ENCODE assay signal across 8 cellular contexts in the genomic region with DNA sequence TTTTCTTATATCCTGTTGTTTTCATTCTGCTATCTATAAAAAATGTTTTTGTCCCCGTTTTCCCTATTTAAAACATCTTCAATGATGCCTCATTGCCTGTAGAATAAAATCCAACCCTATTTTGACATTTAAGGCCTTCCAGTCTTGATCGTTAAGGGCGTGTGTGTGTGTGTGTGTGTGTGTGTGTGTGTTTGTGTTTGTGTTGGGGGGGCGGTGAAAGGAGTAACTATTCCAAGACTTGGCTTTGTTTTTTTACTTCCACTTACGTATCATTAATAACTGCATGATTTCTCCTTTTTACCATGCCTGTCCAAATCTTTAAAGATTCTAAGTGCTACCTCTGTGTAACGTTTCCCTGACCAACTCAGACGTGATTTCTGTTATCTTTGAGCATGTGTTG. TPM values are rescaled to one million over a fixed set of nuclear protein-coding genes. Genes with fewer than 3 reads are reported as not detected.
DNase-seq lines count a peak whose midpoint lies in the region; ATAC-seq lines count a peak whose summit lies in the region.

No MANE protein-coding gene starts in this region.

- peaks cover 41% of the 10 kb centered on the region for H3K36me3 Mint-ChIP-seq in dendritic cell treated with granulocyte-macrophage colony-stimulating factor and Interleukin-4, amounts not matched to agents 40 ng/mL and 50 ng/mL, for 4 days (ENCODE audit: low read depth)
- peaks cover 13% of the 10 kb centered on the region for H3K36me3 Mint-ChIP-seq in natural killer cell treated with Interleukin-12 subunit alpha and Interleukin-12 subunit beta and Interleukin-15 and Interleukin-18, amount 100 ng/mL, for 72 hours

- no peaks in the 10 kb centered on the region for H3K9me3 Mint-ChIP-seq in dendritic cell treated with granulocyte-macrophage colony-stimulating factor and Interleukin-4, amounts not matched to agents 40 ng/mL and 50 ng/mL, for 4 days
- no peaks in the 10 kb centered on the region for H3K9me3 Mint-ChIP-seq in natural killer cell treated with Interleukin-12 subunit alpha and Interleukin-12 subunit beta and Interleukin-15 and Interleukin-18, amount 100 ng/mL, for 72 hours

- peak overlapping the region; percentile 98 for H3K4me3 Mint-ChIP-seq in dendritic cell treated with granulocyte-macrophage colony-stimulating factor and Interleukin-4, amounts not matched to agents 40 ng/mL and 50 ng/mL, for 4 days
- H3K4me3 Mint-ChIP-seq in natural killer cell treated with Interleukin-12 subunit alpha and Interleukin-12 subunit beta and Interleukin-15 and Interleukin-18, amount 100 ng/mL, for 72 hours = peak overlapping the region; percentile 95

- intact Hi-C loops in dendritic cell treated with granulocyte-macrophage colony-stimulating factor and Interleukin-4, amounts not matched to agents 40 ng/mL and 50 ng/mL, for 4 days (cut with micrococcal nuclease) = loop anchor here (5.0 kb wide), 1 partner anchor 275 kb away; a partner anchor contains a TSS

- H3K4me1 Mint-ChIP-seq in dendritic cell treated with granulocyte-macrophage colony-stimulating factor and Interleukin-4, amounts not matched to agents 40 ng/mL and 50 ng/mL, for 4 days (ENCODE audit: low read depth) = peaks cover 36% of the 10 kb centered on the region
- peaks cover 40 to 47% of the 10 kb centered on the region in 2 donors for H3K4me1 Mint-ChIP-seq in natural killer cell treated with Interleukin-12 subunit alpha and Interleukin-12 subunit beta and Interleukin-15 and Interleukin-18, amount 100 ng/mL, for 72 hours (ENCODE audit: low read depth in 2 of 2)

- H3K27me3 Mint-ChIP-seq in dendritic cell treated with granulocyte-macrophage colony-stimulating factor and Interleukin-4, amounts not matched to agents 40 ng/mL and 50 ng/mL, for 4 days = no peaks in the 10 kb centered on the region
- no peaks in the 10 kb centered on the region for H3K27me3 Mint-ChIP-seq in natural killer cell treated with Interleukin-12 subunit alpha and Interleukin-12 subunit beta and Interleukin-15 and Interleukin-18, amount 100 ng/mL, for 72 hours

- DNase-seq in ELR (ENCODE audit: low read depth) (peak; percentile 21), NCI-H2227 treated with DMSO at 0.1 percent for 48 hours (lab: John Stamatoyannopoulos, UW) (peak; percentile 4), SHP77 treated with DMSO at 0.1 percent for 48 hours (lab: John Stamatoyannopoulos, UW) (no peak), iPS-NIHi11 (ENCODE audit: low spot score) (no peak)
- no peak for DNase-seq in natural killer cell treated with Interleukin-12 subunit alpha and Interleukin-12 subunit beta and Interleukin-15 and Interleukin-18, amount 100 ng/mL, for 72 hours (ENCODE audit: low spot score)

- peak overlapping the region; percentile 96 for H3K27ac Mint-ChIP-seq in dendritic cell treated with granulocyte-macrophage colony-stimulating factor and Interleukin-4, amounts not matched to agents 40 ng/mL and 50 ng/mL, for 4 days
- peak overlapping the region; percentile 97 to 98 for H3K27ac Mint-ChIP-seq in natural killer cell treated with Interleukin-12 subunit alpha and Interleukin-12 subunit beta and Interleukin-15 and Interleukin-18, amount 100 ng/mL, for 72 hours

- no peak for ATAC-seq in natural killer cell treated with Interleukin-12 subunit alpha and Interleukin-12 subunit beta and Interleukin-15 and Interleukin-18, amount 100 ng/mL, for 72 hours
- ATAC-seq in HG03039 (IDR thresholded peaks at IDR 0.05; ENCODE audit: unreplicated experiment) (no peak), GM19455 (IDR thresholded peaks at IDR 0.05; ENCODE audit: unreplicated experiment) (no peak)

RNA-seq across cellular contexts. Expression of a gene that starts 0.8 kb away (rescaled TPM):
- 10 to 100 TPM; 15.2 to 46.3 TPM for total RNA-seq in natural killer cell treated with Interleukin-12 subunit alpha and Interleukin-12 subunit beta and Interleukin-15 and Interleukin-18, amount 100 ng/mL, for 72 hours

RNA-seq across cellular contexts. Expression of a gene that starts 1.0 kb away (rescaled TPM):
- 10 to 100 TPM; 41.6 to 47.6 TPM for total RNA-seq in natural killer cell treated with Interleukin-12 subunit alpha and Interleukin-12 subunit beta and Interleukin-15 and Interleukin-18, amount 100 ng/mL, for 72 hours

RNA-seq across cellular contexts. Expression of a gene that starts 55.0 kb away (rescaled TPM):
- 10 to 100 TPM; 15.3 to 15.7 TPM for total RNA-seq in natural killer cell treated with Interleukin-12 subunit alpha and Interleukin-12 subunit beta and Interleukin-15 and Interleukin-18, amount 100 ng/mL, for 72 hours

RNA-seq across cellular contexts. Expression of a gene that starts 55.3 kb away (rescaled TPM):
- 10 to 100 TPM; 17.9 to 24.8 TPM for total RNA-seq in natural killer cell treated with Interleukin-12 subunit alpha and Interleukin-12 subunit beta and Interleukin-15 and Interleukin-18, amount 100 ng/mL, for 72 hours

Comparison
In these comparisons a context has a peak if more than half of its experiments do, and no peak if none do; other contexts are left out.
1. DNase-seq: peak in ELR (single experiment) and NCI-H2227 treated with DMSO at 0.1 percent for 48 hours (single experiment); none in natural killer cell treated with Interleukin-12 subunit alpha and Interleukin-12 subunit beta and Interleukin-15 and Interleukin-18, amount 100 ng/mL, for 72 hours (single experiment), SHP77 treated with DMSO at 0.1 percent for 48 hours (single experiment) and iPS-NIHi11 (single experiment).